Comparison of ENCODE assay signal across 1 cellular context in the genomic region with DNA sequence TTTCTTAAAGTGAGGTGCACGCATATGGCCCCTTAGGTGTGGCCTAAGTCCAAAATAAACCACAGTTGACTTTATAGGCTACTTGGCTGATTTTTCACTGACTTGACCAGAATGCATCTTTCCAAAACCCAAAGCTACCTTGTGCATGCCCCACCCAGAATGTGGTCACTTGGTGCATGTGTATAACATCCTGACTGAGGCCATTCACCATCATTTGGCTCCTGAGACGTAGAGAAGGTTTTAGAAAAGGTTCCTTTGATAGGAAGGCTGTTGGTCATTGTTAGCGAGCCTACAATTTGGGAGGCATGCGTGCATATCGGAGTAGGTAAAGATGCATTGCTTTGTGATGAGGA.
TF ChIP-seq lines count a peak whose summit lies in the region.

No MANE protein-coding gene starts in this region.

TF ChIP-seq in endothelial cell of umbilical vein, 7 proteins besides CTCF, POLR2A, EP300 and RAD21 (continued from another document):
- no peak for TF ChIP-seq JUN (IDR thresholded peaks at IDR 0.05; ENCODE audit: borderline replicate concordance, insufficient read depth, insufficient read length, low read depth)
